ENCODE assay signal across 1 cellular context in genomic region chr12:56629459-56630179, GRCh38.
TF ChIP-seq lines count a peak whose summit lies in the region.

No MANE protein-coding gene starts in this region.

TF ChIP-seq in K562, 482 proteins besides CTCF, POLR2A, EP300 and RAD21:
- TF ChIP-seq GABPB1 (CRISPR knock-in tag; IDR thresholded peaks at IDR 0.05) (0 out of 2 replicates have a peak, but pooled peaks have one; percentile 0), RBM14 (IDR thresholded peaks at IDR 0.05; ENCODE audit: borderline replicate concordance, insufficient read depth, low read depth, low read length) (no peak), PHF8 (IDR thresholded peaks at IDR 0.05; ENCODE audit: borderline replicate concordance, low read length) (peak; percentile 45; the same call in 1 of the 2 replicates), ARID4B (CRISPR knock-in tag; IDR thresholded peaks at IDR 0.05) (peak; percentile 13; the same call in 1 of the 2 replicates), POLR2G (IDR thresholded peaks at IDR 0.05; ENCODE audit: low read depth, low read length) (peak; percentile 51; the same call in 1 of the 2 replicates), TAF9B (IDR thresholded peaks at IDR 0.05; ENCODE audit: partially characterized antibody) (no peak), SIN3A (IDR thresholded peaks at IDR 0.05; ENCODE audit: borderline replicate concordance in 2 of 2, control insufficient read depth in 1 of 2, low read depth in 2 of 2, low read length in 2 of 2) (peak in 1 of 2 experiments; percentile 32; a peak in 1 of 4 replicates), ZFX (CRISPR knock-in tag; IDR thresholded peaks at IDR 0.05) (peak; percentile 46; the same call in 1 of the 2 replicates), ZBTB7A (IDR thresholded peaks at IDR 0.05; ENCODE audit: borderline replicate concordance, control insufficient read depth, low read depth, low read length) (peak; percentile 63), MAZ (CRISPR knock-in tag; conservative IDR thresholded peaks at IDR 0.05 in 1 of 2, IDR thresholded peaks at IDR 0.05 in 1 of 2) (0 out of 4 replicates have a peak, but pooled peaks of 1 of the 2 experiments have one; percentile 3), RBFOX2 (IDR thresholded peaks at IDR 0.05; ENCODE audit: low read depth, low read length) (peak; percentile 67), ZFP91 (CRISPR knock-in tag; IDR thresholded peaks at IDR 0.05) (no peak)
